In the genomic region with DNA sequence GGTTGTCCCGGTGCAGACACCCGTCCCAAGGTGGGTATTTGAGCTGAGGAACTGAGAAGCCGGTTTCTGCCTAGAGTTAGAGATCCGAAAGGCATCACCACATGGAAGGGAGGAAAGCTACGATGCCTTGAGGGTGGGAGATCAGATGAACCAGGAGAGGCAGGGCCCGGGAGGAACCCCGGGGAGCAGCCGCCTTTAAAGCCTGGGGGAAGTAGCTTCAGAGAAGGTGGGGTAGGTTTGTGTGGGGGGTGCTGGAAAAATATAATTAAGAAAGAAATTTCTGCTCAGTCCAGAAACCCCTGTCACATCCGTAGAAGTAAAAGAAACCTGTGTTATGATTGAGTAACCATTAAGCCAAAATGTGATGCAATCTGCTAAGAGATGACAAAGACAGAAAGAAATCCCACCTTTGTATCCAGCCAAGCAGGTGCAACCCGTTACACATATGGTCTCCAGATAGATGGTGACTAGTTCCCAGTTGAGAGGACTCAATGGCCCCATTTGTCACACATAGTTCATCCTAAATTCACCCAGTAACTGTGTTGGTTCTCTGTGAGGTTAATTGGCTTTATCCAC, we compare ENCODE assay signal across 12 cellular contexts. TPM values are rescaled to one million over a fixed set of nuclear protein-coding genes. Genes with fewer than 3 reads are reported as not detected.
A peak's percentile ranks its signal among the peaks of the same experiment; 100 is the strongest.
DNase-seq lines count a peak whose midpoint lies in the region; FAIRE-seq and TF ChIP-seq lines count a peak whose summit lies in the region.
"Not testable (repeated sequence)": the region's sequence is repeated elsewhere in the genome, so short reads cannot be mapped to it uniquely, and the experiment has no call there.
"Had no signal": no experiment of that assay in that cellular context is flagged by ENCODE, and none has a peak within 500 bp of the region (broad histone marks: within the 10 kb centered on the region; RNA-seq: fewer than 3 reads in every experiment).

No MANE protein-coding gene starts in this region.

- intact Hi-C loops in Caco-2 (cut with micrococcal nuclease; ENCODE audit: unreplicated experiment); PC-9 (cut with micrococcal nuclease; ENCODE audit: unreplicated experiment): not testable (repeated sequence)

- not testable (repeated sequence) for H4K20me1 ChIP-seq in PC-9 (ENCODE audit: insufficient read depth)

- not testable (repeated sequence) for H3K27ac ChIP-seq in HEK293 (ENCODE audit: extremely low read depth, low read depth, low read length); PC-9

- H3F3A ChIP-seq in PC-9 (ENCODE audit: insufficient read depth, low read depth), result not testable (repeated sequence)

- not testable (repeated sequence) for H3K27me3 Mint-ChIP-seq in Caco-2 (ENCODE audit: insufficient read depth, unreplicated experiment)

- not testable (repeated sequence) for H3K36me3 Mint-ChIP-seq in Caco-2 (ENCODE audit: insufficient read depth, unreplicated experiment)

- peaks cover 11% of the 10 kb centered on the region for H3K4me1 Mint-ChIP-seq in Caco-2 (ENCODE audit: low read depth, unreplicated experiment)

- not testable (repeated sequence) for H3K9me2 ChIP-seq in PC-9 (ENCODE audit: insufficient read depth)

- H3K4me2 ChIP-seq in PC-9, result not testable (repeated sequence)

- H3K9me3 ChIP-seq in Caco-2; HEK293 (ENCODE audit: control insufficient read depth, insufficient read depth, low read depth, low read length); PC-9 (ENCODE audit: insufficient read depth, low read depth): not testable (repeated sequence)

- not testable (repeated sequence) for H3K79me2 ChIP-seq in PC-9 (ENCODE audit: low read depth)

- FAIRE-seq in bronchial epithelial cell (lab: Jason Lieb, UNC), result not testable (repeated sequence)

- not testable (repeated sequence) for H3K4me1 ChIP-seq in Caco-2; HEK293 (ENCODE audit: control insufficient read depth, insufficient read depth, low read length)
- peaks cover 11% of the 10 kb centered on the region; the same call in 1 of the 2 replicates for H3K4me1 ChIP-seq in PC-9 (replicated peaks; ENCODE audit: insufficient read depth)

- CTCF ChIA-PET in Caco-2 (lab: Charles Lee); PC-9 (lab: Charles Lee): not testable (repeated sequence)
- CTCF ChIA-PET in HEK293 (lab: Yijun Ruan, JAX), result interaction anchor here (0.8 kb wide), 1 partner anchor 285 kb away, joined by 3 read pairs; no protein-coding TSS in a partner anchor

- BruUV-seq in Caco-2 (replicated peaks; lab: Mats Ljungman, UMichigan); PC-9 (replicated peaks; lab: Mats Ljungman, UMichigan): not testable (repeated sequence)

- H3K36me3 ChIP-seq in Caco-2 (ENCODE audit: control insufficient read depth, insufficient read depth, low read length); HEK293 (ENCODE audit: control insufficient read depth in 2 of 2, insufficient read depth in 1 of 2, low read length in 2 of 2); PC-9 (ENCODE audit: low read depth); bronchial epithelial cell (ENCODE audit: control insufficient read depth, insufficient read depth, low read length): not testable (repeated sequence)

- DNase-seq in Caco-2, result not testable (repeated sequence)
- DNase-seq in NCI-H226 (peak; percentile 2), PC-9 (peak; percentile 8 to 60), bronchial epithelial cell (ENCODE audit: low read depth) (peak; percentile 51), fibroblast of the aortic adventitia (ENCODE audit: low read depth) (peak; percentile 2), kidney tubule cell (ENCODE audit: low spot score) (peak; percentile 4)

- POLR2A ChIA-PET in Caco-2 (lab: Charles Lee); HEK293 (lab: Yijun Ruan, JAX); PC-9 (lab: Charles Lee; ENCODE audit: unreplicated experiment): not testable (repeated sequence)

- not testable (repeated sequence) for H3K4me3 ChIP-seq in Caco-2 (ENCODE audit: low read depth, low read length); HEK293 (ENCODE audit: low read depth, low read length); PC-9; bronchial epithelial cell (ENCODE audit: low read depth, low read length); fibroblast of the aortic adventitia (ENCODE audit: low read depth, low read length)

- H3K4me3 Mint-ChIP-seq in Caco-2 (ENCODE audit: unreplicated experiment), result not testable (repeated sequence)

- H3K9me3 Mint-ChIP-seq in Caco-2 (ENCODE audit: unreplicated experiment), result not testable (repeated sequence)

- not testable (repeated sequence) for H3K27me3 ChIP-seq in Caco-2 (replicated peaks; ENCODE audit: control insufficient read depth, insufficient read depth, low read length); PC-9 (ENCODE audit: insufficient read depth, low read depth); bronchial epithelial cell (ENCODE audit: control insufficient read depth, insufficient read depth, low read length)

- H2AFZ ChIP-seq in PC-9, result not testable (repeated sequence)

- not testable (repeated sequence) for TF ChIP-seq CTCF in Caco-2 (IDR thresholded peaks at IDR 0.05; ENCODE audit: insufficient read depth in 1 of 2, low read depth in 1 of 2, low read length in 1 of 2, severe bottlenecking in 1 of 2, unreplicated experiment in 1 of 2); HEK293 (tag by site-specific recombination; IDR thresholded peaks at IDR 0.05); PC-9 (conservative IDR thresholded peaks at IDR 0.05); bronchial epithelial cell (IDR thresholded peaks at IDR 0.05; ENCODE audit: insufficient read depth, low read length, severe bottlenecking); fibroblast of the aortic adventitia (IDR thresholded peaks at IDR 0.05; ENCODE audit: insufficient read depth, low read length)

- peak overlapping the region; percentile 12 for H3K27ac Mint-ChIP-seq in Caco-2 (ENCODE audit: unreplicated experiment)

TF ChIP-seq in HEK293, 187 proteins besides CTCF, POLR2A, EP300 and RAD21:
- TF ChIP-seq, protein P1, sequence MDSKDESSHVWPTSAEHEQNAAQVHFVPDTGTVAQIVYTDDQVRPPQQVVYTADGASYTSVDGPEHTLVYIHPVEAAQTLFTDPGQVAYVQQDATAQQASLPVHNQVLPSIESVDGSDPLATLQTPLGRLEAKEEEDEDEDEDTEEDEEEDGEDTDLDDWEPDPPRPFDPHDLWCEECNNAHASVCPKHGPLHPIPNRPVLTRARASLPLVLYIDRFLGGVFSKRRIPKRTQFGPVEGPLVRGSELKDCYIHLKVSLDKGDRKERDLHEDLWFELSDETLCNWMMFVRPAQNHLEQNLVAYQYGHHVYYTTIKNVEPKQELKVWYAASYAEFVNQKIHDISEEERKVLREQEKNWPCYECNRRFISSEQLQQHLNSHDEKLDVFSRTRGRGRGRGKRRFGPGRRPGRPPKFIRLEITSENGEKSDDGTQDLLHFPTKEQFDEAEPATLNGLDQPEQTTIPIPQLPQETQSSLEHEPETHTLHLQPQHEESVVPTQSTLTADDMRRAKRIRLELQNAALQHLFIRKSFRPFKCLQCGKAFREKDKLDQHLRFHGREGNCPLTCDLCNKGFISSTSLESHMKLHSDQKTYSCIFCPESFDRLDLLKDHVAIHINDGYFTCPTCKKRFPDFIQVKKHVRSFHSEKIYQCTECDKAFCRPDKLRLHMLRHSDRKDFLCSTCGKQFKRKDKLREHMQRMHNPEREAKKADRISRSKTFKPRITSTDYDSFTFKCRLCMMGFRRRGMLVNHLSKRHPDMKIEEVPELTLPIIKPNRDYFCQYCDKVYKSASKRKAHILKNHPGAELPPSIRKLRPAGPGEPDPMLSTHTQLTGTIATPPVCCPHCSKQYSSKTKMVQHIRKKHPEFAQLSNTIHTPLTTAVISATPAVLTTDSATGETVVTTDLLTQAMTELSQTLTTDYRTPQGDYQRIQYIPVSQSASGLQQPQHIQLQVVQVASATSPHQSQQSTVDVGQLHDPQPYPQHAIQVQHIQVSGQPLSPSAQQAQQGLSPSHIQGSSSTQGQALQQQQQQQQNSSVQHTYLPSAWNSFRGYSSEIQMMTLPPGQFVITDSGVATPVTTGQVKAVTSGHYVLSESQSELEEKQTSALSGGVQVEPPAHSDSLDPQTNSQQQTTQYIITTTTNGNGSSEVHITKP (tag by site-specific recombination; IDR thresholded peaks at IDR 0.05), result peak; percentile 92
TF ChIP-seq in HEK293: peak in this region for 1; not testable (repeated sequence) for 186.

RNA-seq across cellular contexts. Expression of a gene that starts 34.2 kb away (rescaled TPM):
- total RNA-seq in Caco-2 (2022), result 0.41 TPM in 1 of 2 replicates, not detected in the other
- not detected in 2 replicates for total RNA-seq in PC-9 (2021)
- total RNA-seq in bronchial epithelial cell, result not detected in 2 replicates
- 0.09 TPM in 1 of 2 replicates, not detected in the other for total RNA-seq in fibroblast of the aortic adventitia (ENCODE audit: low replicate concordance)
- total RNA-seq: B cell; CD4-positive, alpha-beta T cell; CD8-positive, alpha-beta T cell; Daoy had no signal

RNA-seq across cellular contexts. Expression of a gene that starts 55.1 kb away (rescaled TPM):
- total RNA-seq in Caco-2 (2022), result not detected in 2 replicates
- total RNA-seq in PC-9 (2021), result not detected in 2 replicates
- total RNA-seq in bronchial epithelial cell, result not detected in 2 replicates
- 0.27 TPM in 1 of 2 replicates, not detected in the other for total RNA-seq in fibroblast of the aortic adventitia (ENCODE audit: low replicate concordance)
- total RNA-seq: A172; B cell; CD4-positive, alpha-beta T cell; CD8-positive, alpha-beta T cell; Daoy had no signal
